Comparison of ENCODE assay signal across 18 cellular contexts in genomic region chr6:42460892-42461291, GRCh38.
"Had no signal": no experiment of that assay in that cellular context is flagged by ENCODE, and none has a peak within 500 bp of the region (broad histone marks: within the 10 kb centered on the region; RNA-seq: fewer than 3 reads in every experiment).

No MANE protein-coding gene starts in this region.

- H3K4me3 ChIP-seq: ascending aorta, cardiac muscle cell, esophagus muscularis mucosa, heart left ventricle, lung, tibial nerve, uterus had no signal

- H3K36me3 Mint-ChIP-seq: activated CD4-positive, alpha-beta memory T cell treated with anti-CD3 and anti-CD28 coated beads for 36 hours; activated CD8-positive, alpha-beta memory T cell treated with anti-CD3 and anti-CD28 coated beads, Interleukin-2, amount 10 ng/mL, durations not matched to agents 7 days and 5 days; stimulated activated naive B cell treated with anti-CD40 and anti-IgM and Interleukin-4, amounts not matched to agents 10 μg/mL and 1 μg/mL and 100 μg/mL, for 72 hours had no signal

- H3K27ac Mint-ChIP-seq: activated CD4-positive, alpha-beta memory T cell treated with anti-CD3 and anti-CD28 coated beads for 36 hours; activated CD8-positive, alpha-beta memory T cell treated with anti-CD3 and anti-CD28 coated beads, Interleukin-2, amount 10 ng/mL, durations not matched to agents 7 days and 5 days; activated naive CD4-positive, alpha-beta T cell treated with anti-CD3 and anti-CD28 coated beads for 36 hours; activated naive CD8-positive, alpha-beta T cell treated with anti-CD3 and anti-CD28 coated beads, Interleukin-2, amount 50 U/mL, for 24 hours; activated T-helper 2 cell treated with anti-CD3 and anti-CD28 coated beads, Interferon-gamma antibody, Interleukin-2, Interleukin-4, amounts not matched to agents 10 μg/mL and 5 μg/mL and 100 μg/mL, durations not matched to agents 14 hours and 24 hours and 36 hours; stimulated activated naive B cell treated with anti-CD40 and anti-IgM and Interleukin-4, amounts not matched to agents 10 μg/mL and 1 μg/mL and 100 μg/mL, for 72 hours had no signal

- H3K27me3 Mint-ChIP-seq: activated CD4-positive, alpha-beta memory T cell treated with anti-CD3 and anti-CD28 coated beads for 36 hours; activated naive CD8-positive, alpha-beta T cell treated with anti-CD3 and anti-CD28 coated beads, Interleukin-2, amount 50 U/mL, for 24 hours had no signal

- DNase-seq: activated CD4-positive, alpha-beta memory T cell treated with anti-CD3 and anti-CD28 coated beads for 36 hours; activated CD8-positive, alpha-beta memory T cell treated with anti-CD3 and anti-CD28 coated beads, Interleukin-2, amount 10 ng/mL, durations not matched to agents 7 days and 5 days; activated naive CD4-positive, alpha-beta T cell treated with anti-CD3 and anti-CD28 coated beads for 36 hours; activated naive CD8-positive, alpha-beta T cell treated with anti-CD3 and anti-CD28 coated beads, Interleukin-2, amount 50 U/mL, for 24 hours; activated T-cell treated with anti-CD3 and anti-CD28 coated beads, Interleukin-2, amount 50 U/mL, for 1 hour; foreskin melanocyte; heart left ventricle; midbrain; stimulated activated CD4-positive, alpha-beta T cell treated with anti-CD3 and anti-CD28 coated beads, Interleukin-2, amount 100 ng/mL, for 48 hours; stimulated activated naive B cell treated with anti-CD40 and anti-IgM and Interleukin-4, amounts not matched to agents 10 μg/mL and 1 μg/mL and 100 μg/mL, for 72 hours; uterus; WERI-Rb-1 had no signal

- H3K4me3 Mint-ChIP-seq: activated CD4-positive, alpha-beta memory T cell treated with anti-CD3 and anti-CD28 coated beads for 36 hours; activated CD8-positive, alpha-beta memory T cell treated with anti-CD3 and anti-CD28 coated beads, Interleukin-2, amount 10 ng/mL, durations not matched to agents 7 days and 5 days; activated naive CD4-positive, alpha-beta T cell treated with anti-CD3 and anti-CD28 coated beads for 36 hours; activated naive CD8-positive, alpha-beta T cell treated with anti-CD3 and anti-CD28 coated beads, Interleukin-2, amount 50 U/mL, for 24 hours; stimulated activated naive B cell treated with anti-CD40 and anti-IgM and Interleukin-4, amounts not matched to agents 10 μg/mL and 1 μg/mL and 100 μg/mL, for 72 hours had no signal

- ATAC-seq: activated CD8-positive, alpha-beta memory T cell treated with anti-CD3 and anti-CD28 coated beads, Interleukin-2, amount 10 ng/mL, durations not matched to agents 7 days and 5 days; activated naive CD8-positive, alpha-beta T cell treated with anti-CD3 and anti-CD28 coated beads, Interleukin-2, amount 50 U/mL, for 24 hours; heart left ventricle; stimulated activated naive B cell treated with anti-CD40 and anti-IgM and Interleukin-4, amounts not matched to agents 10 μg/mL and 1 μg/mL and 100 μg/mL, for 72 hours had no signal

- H3K4me1 Mint-ChIP-seq: activated naive CD8-positive, alpha-beta T cell treated with anti-CD3 and anti-CD28 coated beads, Interleukin-2, amount 50 U/mL, for 24 hours; stimulated activated naive B cell treated with anti-CD40 and anti-IgM and Interleukin-4, amounts not matched to agents 10 μg/mL and 1 μg/mL and 100 μg/mL, for 72 hours had no signal

- H3K9me3 Mint-ChIP-seq: activated CD4-positive, alpha-beta memory T cell treated with anti-CD3 and anti-CD28 coated beads for 36 hours; activated naive CD4-positive, alpha-beta T cell treated with anti-CD3 and anti-CD28 coated beads for 36 hours; activated naive CD8-positive, alpha-beta T cell treated with anti-CD3 and anti-CD28 coated beads, Interleukin-2, amount 50 U/mL, for 24 hours; activated T-helper 2 cell treated with anti-CD3 and anti-CD28 coated beads, Interferon-gamma antibody, Interleukin-2, Interleukin-4, amounts not matched to agents 10 μg/mL and 5 μg/mL and 100 μg/mL, durations not matched to agents 14 hours and 24 hours and 36 hours; stimulated activated naive B cell treated with anti-CD40 and anti-IgM and Interleukin-4, amounts not matched to agents 10 μg/mL and 1 μg/mL and 100 μg/mL, for 72 hours had no signal
